In genomic region chr9:120528834-120529233, GRCh38 we compare ENCODE assay signal across 25 cellular contexts.
"Had no signal": no experiment of that assay in that cellular context is flagged by ENCODE, and none has a peak within 500 bp of the region (broad histone marks: within the 10 kb centered on the region; RNA-seq: fewer than 3 reads in every experiment).

No MANE protein-coding gene starts in this region.

- ATAC-seq: activated CD4-positive, CD25-positive, alpha-beta regulatory T cell treated with anti-CD3 and anti-CD28 coated beads, Interleukin-2, amount 50 U/mL, for 24 hours; esophagus mucosa; foreskin keratinocyte; heart right ventricle; left lobe of liver; lower lobe of right lung; natural killer cell had no signal

- H3K4me3 ChIP-seq: heart right ventricle, lower lobe of right lung, right atrium auricular region, spleen, suprapubic skin, tibial artery had no signal

- H3K9me3 Mint-ChIP-seq: activated CD4-positive, alpha-beta memory T cell treated with anti-CD3 and anti-CD28 coated beads for 36 hours; activated T-cell treated with anti-CD3 and anti-CD28 coated beads, Interleukin-2, amount 50 U/mL, for 24 hours; natural killer cell had no signal

- H3K27ac ChIP-seq: foreskin keratinocyte, heart right ventricle, lower lobe of right lung, right atrium auricular region, spleen, suprapubic skin, tibial artery, VCaP had no signal

- DNase-seq: activated CD4-positive, alpha-beta memory T cell treated with anti-CD3 and anti-CD28 coated beads for 36 hours; activated CD4-positive, alpha-beta T cell treated with anti-CD3 and anti-CD28 coated beads for 48 hours; activated CD8-positive, alpha-beta memory T cell treated with anti-CD3 and anti-CD28 coated beads, Interleukin-2, amount 50 U/mL, for 48 hours; activated gamma-delta T cell treated with Interleukin-2 at 50 U/mL for 16 hours; activated naive CD4-positive, alpha-beta T cell treated with anti-CD3 and anti-CD28 coated beads, Interleukin-2, amount 50 U/mL, for 16 hours; activated T-cell treated with anti-CD3 and anti-CD28 coated beads, Interleukin-2, amount 50 U/mL, for 24 hours; amniotic stem cell; caudate nucleus; cortex of kidney; foreskin keratinocyte; heart right ventricle; kidney glomerular epithelial cell; lower lobe of right lung; mesenchymal stem cell; natural killer cell; spleen; stimulated activated naive CD4-positive, alpha-beta T cell; T-helper 9 cell; tibial artery had no signal

- H3K4me3 Mint-ChIP-seq: activated CD4-positive, alpha-beta memory T cell treated with anti-CD3 and anti-CD28 coated beads for 36 hours; activated T-cell treated with anti-CD3 and anti-CD28 coated beads, Interleukin-2, amount 50 U/mL, for 24 hours; natural killer cell had no signal

- H3K4me1 ChIP-seq: tibial artery had no signal

- H3K9me3 ChIP-seq: heart right ventricle, lower lobe of right lung, right atrium auricular region, spleen, suprapubic skin, tibial artery had no signal

- H3K4me1 Mint-ChIP-seq: natural killer cell had no signal

- H3K27ac Mint-ChIP-seq: activated CD4-positive, alpha-beta memory T cell treated with anti-CD3 and anti-CD28 coated beads for 36 hours; activated T-cell treated with anti-CD3 and anti-CD28 coated beads, Interleukin-2, amount 50 U/mL, for 24 hours; natural killer cell had no signal

- H3K27me3 Mint-ChIP-seq: activated CD4-positive, alpha-beta memory T cell treated with anti-CD3 and anti-CD28 coated beads for 36 hours; activated T-cell treated with anti-CD3 and anti-CD28 coated beads, Interleukin-2, amount 50 U/mL, for 24 hours had no signal

- H3K27me3 ChIP-seq: foreskin keratinocyte, heart right ventricle, right atrium auricular region, spleen, suprapubic skin, tibial artery had no signal
